20 cellular contexts compared by ENCODE assay signal in the genomic region with DNA sequence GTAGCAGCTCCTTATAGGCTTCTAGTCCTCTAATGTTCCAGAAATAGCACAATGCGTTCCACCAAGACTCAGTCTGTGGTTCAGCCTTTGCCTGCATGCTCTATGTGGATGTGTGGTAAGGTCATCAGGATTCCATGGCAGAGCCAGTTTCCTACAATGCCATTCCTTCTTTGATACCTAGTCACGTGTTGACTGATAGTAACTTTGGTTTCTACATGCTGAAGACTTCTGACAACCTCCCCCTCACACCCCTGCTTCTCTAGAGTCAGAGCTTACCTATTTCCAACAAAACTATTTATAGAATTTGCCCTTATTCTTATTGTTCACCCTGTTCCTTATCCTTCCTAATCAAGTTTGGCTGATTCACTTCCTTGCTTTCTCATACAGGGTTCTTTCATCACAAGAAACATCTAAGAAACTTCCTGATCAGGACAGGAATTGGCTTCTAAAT.
DNase-seq lines count a peak whose midpoint lies in the region; ATAC-seq and TF ChIP-seq lines count a peak whose summit lies in the region.
"Had no signal": no experiment of that assay in that cellular context is flagged by ENCODE, and none has a peak within 500 bp of the region (broad histone marks: within the 10 kb centered on the region; RNA-seq: fewer than 3 reads in every experiment).

No MANE protein-coding gene starts in this region.

- WGBS in mammary epithelial cell (ENCODE audit: low coverage, missing lambda C conversion rate) = 88% methylated on average over 2 of the region's 2 CpGs

- BruUV-seq in mammary epithelial cell (replicated peaks; lab: Mats Ljungman, UMichigan) = no TSS peak

- no peaks in the 10 kb centered on the region for H3K9me3 ChIP-seq in mammary epithelial cell (replicated peaks; ENCODE audit: insufficient read depth, low read length)
- H3K9me3 ChIP-seq: MG63, SJSA1, uterus had no signal

- peaks cover 2% of the 10 kb centered on the region for H3K4me1 ChIP-seq in mammary epithelial cell (ENCODE audit: insufficient read depth, low read length)
- H3K4me1 ChIP-seq: SJSA1, uterus had no signal

- H3K79me2 ChIP-seq in mammary epithelial cell (ENCODE audit: insufficient read depth, low read length) = no peaks in the 10 kb centered on the region

- no peaks in the 10 kb centered on the region for H3K27me3 ChIP-seq in mammary epithelial cell (ENCODE audit: insufficient read depth, low read length)
- H3K27me3 ChIP-seq: MG63, SJSA1, uterus had no signal

- H3K4me3 Mint-ChIP-seq in activated CD4-positive, alpha-beta T cell treated with anti-CD3 and anti-CD28 coated beads, Interleukin-2, amount 10 ng/mL, durations not matched to agents 24 days and 14 days = no peak overlapping the region
- H3K4me3 Mint-ChIP-seq: activated CD8-positive, alpha-beta memory T cell treated with anti-CD3 and anti-CD28 coated beads, Interleukin-2, amount 10 ng/mL, durations not matched to agents 7 days and 5 days; T-helper 2 cell treated with Interferon-gamma antibody and Interleukin-4, amounts not matched to agents 5 μg/mL and 100 μg/mL, for 36 hours had no signal

- ATAC-seq in HG03159 (IDR thresholded peaks at IDR 0.05; ENCODE audit: unreplicated experiment) = no peak
- ATAC-seq in GM19467 (IDR thresholded peaks at IDR 0.05; ENCODE audit: unreplicated experiment) = no peak
- ATAC-seq: activated CD8-positive, alpha-beta memory T cell treated with anti-CD3 and anti-CD28 coated beads, Interleukin-2, amount 10 ng/mL, durations not matched to agents 7 days and 5 days had no signal

- no peaks in the 10 kb centered on the region for H4K20me1 ChIP-seq in mammary epithelial cell (ENCODE audit: insufficient read depth, low read length)

- H3K27ac ChIP-seq in mammary epithelial cell (ENCODE audit: insufficient read depth, low read depth, low read length) = no peak overlapping the region
- H3K27ac ChIP-seq: SJSA1, uterus had no signal

- CTCF ChIA-PET in mammary epithelial cell (lab: Charles Lee; ENCODE audit: low non-redundant PET) = no interaction called here

- no peaks in the 10 kb centered on the region for H3K36me3 ChIP-seq in mammary epithelial cell (ENCODE audit: insufficient read depth, low read length)
- H3K36me3 ChIP-seq: MG63, SJSA1, uterus had no signal

- dilution Hi-C loops in mammary epithelial cell (cut with HindIII; ENCODE audit: low sequenced_read_pairs) = no loop called here

- TF ChIP-seq CTCF in mammary epithelial cell (conservative IDR thresholded peaks at IDR 0.05 in 1 of 2, IDR thresholded peaks at IDR 0.05 in 1 of 2; ENCODE audit: extremely low read depth in 1 of 2, insufficient read depth in 1 of 2, low read depth in 1 of 2, low read length in 2 of 2) = no peak

- H2AFZ ChIP-seq in mammary epithelial cell (ENCODE audit: low read depth, low read length) = peak overlapping the region; percentile 14

- DNase-seq in activated CD4-positive, alpha-beta T cell treated with anti-CD3 and anti-CD28 coated beads, Interleukin-2, amount 10 ng/mL, durations not matched to agents 24 days and 14 days = no peak
- no peak for DNase-seq in activated CD4-positive, alpha-beta T cell treated with anti-CD3 and anti-CD28 coated beads for 4 hours
- peak; percentile 42 for DNase-seq in M059J (ENCODE audit: low read depth)
- peak; percentile 37 for DNase-seq in mammary epithelial cell
- peak; percentile 35 for DNase-seq in kidney tubule cell (ENCODE audit: low spot score)
- DNase-seq in stimulated activated CD4-positive, alpha-beta T cell treated with anti-CD3 and anti-CD28 coated beads, Interleukin-2, amount 100 ng/mL, for 48 hours = no peak
- DNase-seq: 8988T; activated CD4-positive, CD25-positive, alpha-beta regulatory T cell; activated CD8-positive, alpha-beta memory T cell treated with anti-CD3 and anti-CD28 coated beads, Interleukin-2, amount 10 ng/mL, durations not matched to agents 7 days and 5 days; activated gamma-delta T cell; anterior cingulate cortex; NCI-H1436; NCI-H2171 treated with DMSO at 0.1 percent for 48 hours; uterus had no signal

- no peaks in the 10 kb centered on the region for H3K9me3 Mint-ChIP-seq in activated CD4-positive, alpha-beta T cell treated with anti-CD3 and anti-CD28 coated beads, Interleukin-2, amount 10 ng/mL, durations not matched to agents 24 days and 14 days
- H3K9me3 Mint-ChIP-seq: T-helper 2 cell treated with Interferon-gamma antibody and Interleukin-4, amounts not matched to agents 5 μg/mL and 100 μg/mL, for 36 hours had no signal

- H3K27ac Mint-ChIP-seq in activated CD4-positive, alpha-beta T cell treated with anti-CD3 and anti-CD28 coated beads, Interleukin-2, amount 10 ng/mL, durations not matched to agents 24 days and 14 days = peak overlapping the region; percentile 4
- H3K27ac Mint-ChIP-seq: activated CD8-positive, alpha-beta memory T cell treated with anti-CD3 and anti-CD28 coated beads, Interleukin-2, amount 10 ng/mL, durations not matched to agents 7 days and 5 days; T-helper 2 cell treated with Interferon-gamma antibody and Interleukin-4, amounts not matched to agents 5 μg/mL and 100 μg/mL, for 36 hours had no signal

- no peak overlapping the region for H3K4me3 ChIP-seq in mammary epithelial cell (replicated peaks in 1 of 3; ENCODE audit: insufficient read depth in 1 of 3, low read depth in 2 of 3, low read length in 3 of 3)
- H3K4me3 ChIP-seq: MG63, SJSA1, smooth muscle cell, uterus had no signal

- peaks cover 35% of the 10 kb centered on the region for H3K4me1 Mint-ChIP-seq in activated CD4-positive, alpha-beta T cell treated with anti-CD3 and anti-CD28 coated beads, Interleukin-2, amount 10 ng/mL, durations not matched to agents 24 days and 14 days

- intact Hi-C loops in activated CD4-positive, alpha-beta T cell treated with anti-CD3 and anti-CD28 coated beads, Interleukin-2, amount 10 ng/mL, durations not matched to agents 24 days and 14 days (cut with micrococcal nuclease) = loop anchor here (10.0 kb wide), 1 partner anchor 710 kb away; no protein-coding TSS in a partner anchor
- intact Hi-C loops in mammary epithelial cell (cut with micrococcal nuclease) = loop anchor here (5.0 to 10.0 kb wide), 2 partner anchors 510 to 683 kb away; no protein-coding TSS in a partner anchor

- no peak overlapping the region for H3K4me2 ChIP-seq in mammary epithelial cell (ENCODE audit: insufficient read depth, low read depth, low read length)
- H3K4me2 ChIP-seq: smooth muscle cell had no signal

- H3K36me3 Mint-ChIP-seq in activated CD4-positive, alpha-beta T cell treated with anti-CD3 and anti-CD28 coated beads, Interleukin-2, amount 10 ng/mL, durations not matched to agents 24 days and 14 days (ENCODE audit: low read depth) = no peaks in the 10 kb centered on the region
- H3K36me3 Mint-ChIP-seq: activated CD8-positive, alpha-beta memory T cell treated with anti-CD3 and anti-CD28 coated beads, Interleukin-2, amount 10 ng/mL, durations not matched to agents 7 days and 5 days had no signal

- H3K9ac ChIP-seq in mammary epithelial cell (ENCODE audit: insufficient read depth, low read length) = no peak overlapping the region

- in situ Hi-C loops in mammary epithelial cell (cut with MboI; ENCODE audit: low sequenced_read_pairs in 2 of 2) = no loop called here

- no peaks in the 10 kb centered on the region for H3K27me3 Mint-ChIP-seq in activated CD4-positive, alpha-beta T cell treated with anti-CD3 and anti-CD28 coated beads, Interleukin-2, amount 10 ng/mL, durations not matched to agents 24 days and 14 days

Comparison
In these comparisons a context has a peak if more than half of its experiments do, and no peak if none do; other contexts are left out.
1. DNase-seq: peak in M059J (single experiment), mammary epithelial cell (single experiment) and kidney tubule cell (single experiment); none in activated CD4-positive, alpha-beta T cell treated with anti-CD3 and anti-CD28 coated beads, Interleukin-2, amount 10 ng/mL, durations not matched to agents 24 days and 14 days (single experiment), activated CD4-positive, alpha-beta T cell treated with anti-CD3 and anti-CD28 coated beads for 4 hours (0 of 2) and stimulated activated CD4-positive, alpha-beta T cell treated with anti-CD3 and anti-CD28 coated beads, Interleukin-2, amount 100 ng/mL, for 48 hours (0 of 2).